2 cellular contexts compared by ENCODE assay signal in genomic region chr13:112105244-112105681, GRCh38.
TF ChIP-seq lines count a peak whose summit lies in the region.

No MANE protein-coding gene starts in this region.

TF ChIP-seq in WTC11, 78 proteins besides CTCF, POLR2A, EP300 and RAD21 (continues in another document):
- TF ChIP-seq ZNF281 (CRISPR knock-in tag; IDR thresholded peaks at IDR 0.05) (no peak), OVOL2 (CRISPR knock-in tag; IDR thresholded peaks at IDR 0.05; ENCODE audit: borderline replicate concordance) (no peak), NFYB (CRISPR knock-in tag; conservative IDR thresholded peaks at IDR 0.05; ENCODE audit: low read depth) (no peak), ZMAT4 (CRISPR knock-in tag; IDR thresholded peaks at IDR 0.05) (no peak), ZNF532 (CRISPR knock-in tag; IDR thresholded peaks at IDR 0.05; ENCODE audit: borderline replicate concordance) (no peak), USF1 (CRISPR knock-in tag; IDR thresholded peaks at IDR 0.05) (no peak), AFF4 (CRISPR knock-in tag; IDR thresholded peaks at IDR 0.05; ENCODE audit: borderline replicate concordance) (no peak)

TF ChIP-seq in SK-N-SH, 30 proteins besides CTCF, POLR2A, EP300 and RAD21 (continued from another document):
- TF ChIP-seq REST (IDR thresholded peaks at IDR 0.05; ENCODE audit: low read depth, low read length), result no peak
- TF ChIP-seq USF1 (IDR thresholded peaks at IDR 0.05; ENCODE audit: borderline replicate concordance, low read depth), result no peak
- TF ChIP-seq FOXM1 (IDR thresholded peaks at IDR 0.05; ENCODE audit: low read depth), result no peak
- no peak for TF ChIP-seq GATA2 (CRISPR knock-in tag; IDR thresholded peaks at IDR 0.05)
- TF ChIP-seq TCF12 (IDR thresholded peaks at IDR 0.05), result no peak
- no peak for TF ChIP-seq IRF3 (IDR thresholded peaks at IDR 0.05; ENCODE audit: low read depth, low read length)
- no peak for TF ChIP-seq MEF2A (IDR thresholded peaks at IDR 0.05; ENCODE audit: borderline replicate concordance, low read depth)
- TF ChIP-seq SMC3 (IDR thresholded peaks at IDR 0.05; ENCODE audit: low read depth, low read length), result no peak
- no peak for TF ChIP-seq ELF1 (IDR thresholded peaks at IDR 0.05)
- no peak for TF ChIP-seq POLR2AphosphoS5 (IDR thresholded peaks at IDR 0.05; ENCODE audit: low read depth, low read length)
- TF ChIP-seq GABPA (IDR thresholded peaks at IDR 0.05; ENCODE audit: low read depth), result no peak
- no peak for TF ChIP-seq ZBTB33 (IDR thresholded peaks at IDR 0.05; ENCODE audit: borderline replicate concordance, low read depth)
- no peak for TF ChIP-seq JUND (IDR thresholded peaks at IDR 0.05)
- no peak for TF ChIP-seq FOSL2 (IDR thresholded peaks at IDR 0.05; ENCODE audit: borderline replicate concordance, low read depth)
- TF ChIP-seq SIN3A (IDR thresholded peaks at IDR 0.05; ENCODE audit: borderline replicate concordance, low read depth, low read length), result no peak
